31 cellular contexts compared by ENCODE assay signal in the genomic region with DNA sequence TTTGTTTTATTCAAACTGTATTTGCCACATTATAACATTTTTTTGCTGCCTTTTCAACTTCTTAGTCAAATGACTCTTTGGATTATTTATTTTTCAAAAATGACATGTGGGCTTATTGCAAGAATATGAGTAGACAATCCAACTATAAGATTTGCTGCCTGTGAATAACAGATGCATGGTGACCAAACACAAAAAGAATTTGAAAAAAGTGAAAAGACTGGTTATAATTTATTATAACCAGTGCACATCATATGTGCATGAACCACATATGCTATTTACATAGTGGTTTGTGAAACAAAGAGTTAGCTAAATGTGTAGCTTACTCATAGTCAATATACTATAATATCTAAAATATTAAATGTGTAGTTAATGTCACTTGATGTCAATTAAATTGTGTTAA.
"Had no signal": no experiment of that assay in that cellular context is flagged by ENCODE, and none has a peak within 500 bp of the region (broad histone marks: within the 10 kb centered on the region; RNA-seq: fewer than 3 reads in every experiment).

No MANE protein-coding gene starts in this region.

- FAIRE-seq: keratinocyte, pancreas had no signal

- H3K27ac Mint-ChIP-seq: activated CD4-positive, alpha-beta memory T cell treated with anti-CD3 and anti-CD28 coated beads, Interleukin-2, amount 10 ng/mL, durations not matched to agents 7 days and 5 days; activated CD4-positive, alpha-beta T cell treated with anti-CD3 and anti-CD28 coated beads, Interleukin-2, amount 10 ng/mL, durations not matched to agents 24 days and 14 days; activated naive CD4-positive, alpha-beta T cell treated with anti-CD3 and anti-CD28 coated beads, Interleukin-2, amount 10 ng/mL, durations not matched to agents 7 days and 5 days; activated naive CD8-positive, alpha-beta T cell treated with anti-CD3 and anti-CD28 coated beads, Interleukin-2, amount 50 U/mL, for 24 hours; activated T-cell treated with anti-CD3 and anti-CD28 coated beads, Interleukin-2, amount 50 U/mL, for 72 hours; endodermal cell; memory B cell; natural killer cell treated with Interleukin-12 subunit alpha and Interleukin-12 subunit beta and Interleukin-15 and Interleukin-18, amount 100 ng/mL, for 72 hours; stimulated activated naive CD8-positive, alpha-beta T cell treated with anti-CD3 and anti-CD28 coated beads, Interleukin-15, Interleukin-2, amounts not matched to agents 100 ng/mL and 50 ng/mL, for 24 hours; T-cell; T-helper 2 cell treated with Interferon-gamma antibody and Interleukin-4, amounts not matched to agents 5 μg/mL and 100 μg/mL, for 36 hours had no signal

- H3K4me1 Mint-ChIP-seq: activated CD4-positive, alpha-beta memory T cell treated with anti-CD3 and anti-CD28 coated beads, Interleukin-2, amount 10 ng/mL, durations not matched to agents 7 days and 5 days; activated CD4-positive, alpha-beta T cell treated with anti-CD3 and anti-CD28 coated beads, Interleukin-2, amount 10 ng/mL, durations not matched to agents 24 days and 14 days; activated naive CD4-positive, alpha-beta T cell treated with anti-CD3 and anti-CD28 coated beads, Interleukin-2, amount 10 ng/mL, durations not matched to agents 7 days and 5 days; activated naive CD8-positive, alpha-beta T cell treated with anti-CD3 and anti-CD28 coated beads, Interleukin-2, amount 50 U/mL, for 24 hours; endodermal cell; memory B cell; T-cell had no signal

- H3K4me3 Mint-ChIP-seq: activated CD4-positive, alpha-beta memory T cell treated with anti-CD3 and anti-CD28 coated beads, Interleukin-2, amount 10 ng/mL, durations not matched to agents 7 days and 5 days; activated CD4-positive, alpha-beta T cell treated with anti-CD3 and anti-CD28 coated beads, Interleukin-2, amount 10 ng/mL, durations not matched to agents 24 days and 14 days; activated naive CD4-positive, alpha-beta T cell treated with anti-CD3 and anti-CD28 coated beads, Interleukin-2, amount 10 ng/mL, durations not matched to agents 7 days and 5 days; activated naive CD8-positive, alpha-beta T cell treated with anti-CD3 and anti-CD28 coated beads, Interleukin-2, amount 50 U/mL, for 24 hours; activated T-cell treated with anti-CD3 and anti-CD28 coated beads, Interleukin-2, amount 50 U/mL, for 72 hours; endodermal cell; memory B cell; natural killer cell treated with Interleukin-12 subunit alpha and Interleukin-12 subunit beta and Interleukin-15 and Interleukin-18, amount 100 ng/mL, for 72 hours; stimulated activated naive CD8-positive, alpha-beta T cell treated with anti-CD3 and anti-CD28 coated beads, Interleukin-15, Interleukin-2, amounts not matched to agents 100 ng/mL and 50 ng/mL, for 24 hours; T-cell; T-helper 2 cell treated with Interferon-gamma antibody and Interleukin-4, amounts not matched to agents 5 μg/mL and 100 μg/mL, for 36 hours had no signal

- ATAC-seq: activated CD4-positive, CD25-positive, alpha-beta regulatory T cell treated with anti-CD3 and anti-CD28 coated beads, Interleukin-2, amount 50 U/mL, for 24 hours; activated naive CD8-positive, alpha-beta T cell treated with anti-CD3 and anti-CD28 coated beads, Interleukin-2, amount 50 U/mL, for 24 hours; activated T-cell treated with anti-CD3 and anti-CD28 coated beads, Interleukin-2, amount 50 U/mL, for 72 hours; gastroesophageal sphincter; left colon; natural killer cell treated with Interleukin-12 subunit alpha and Interleukin-12 subunit beta and Interleukin-15 and Interleukin-18, amount 100 ng/mL, for 72 hours; pancreas; psoas muscle; T-cell; upper lobe of right lung had no signal

- H3K27ac ChIP-seq: breast epithelium, coronary artery, epithelial cell of prostate, gastroesophageal sphincter, pancreas, psoas muscle, right atrium auricular region, thyroid gland, upper lobe of right lung, VCaP had no signal

- H3K4me3 ChIP-seq: breast epithelium, coronary artery, gastroesophageal sphincter, pancreas, psoas muscle, right atrium auricular region, thyroid gland, upper lobe of right lung had no signal

- H3K36me3 ChIP-seq: gastroesophageal sphincter, pancreas, right atrium auricular region, thyroid gland, upper lobe of right lung had no signal

- DNase-seq: activated CD4-positive, alpha-beta memory T cell treated with anti-CD3 and anti-CD28 coated beads, Interleukin-2, amount 10 ng/mL, durations not matched to agents 7 days and 5 days; activated CD4-positive, alpha-beta T cell treated with anti-CD3 and anti-CD28 coated beads, Interleukin-2, amount 10 ng/mL, durations not matched to agents 24 days and 14 days; activated effector memory CD4-positive, alpha-beta T cell treated with anti-CD3 and anti-CD28 coated beads, Interleukin-2, amount 50 U/mL, for 16 hours; activated naive CD4-positive, alpha-beta T cell treated with anti-CD3 and anti-CD28 coated beads, Interleukin-2, amount 10 ng/mL, durations not matched to agents 7 days and 5 days; activated naive CD8-positive, alpha-beta T cell treated with anti-CD3 and anti-CD28 coated beads, Interleukin-2, amount 50 U/mL, for 24 hours; activated T-cell treated with anti-CD3 and anti-CD28 coated beads, Interleukin-2, amount 50 U/mL, for 72 hours; anterior cingulate cortex; endodermal cell; head of caudate nucleus; hypothalamus; left colon; pancreas; psoas muscle; stimulated activated CD4-positive, alpha-beta T cell treated with anti-CD3 and anti-CD28 coated beads, Interleukin-12 subunit alpha, Interleukin-12 subunit beta, amount 100 ng/mL, for 4 hours; stimulated activated CD4-positive, alpha-beta T cell treated with anti-CD3 and anti-CD28 coated beads, Interleukin-4, amount 100 ng/mL, for 4 hours; substantia nigra; T-cell; thyroid gland; upper lobe of right lung had no signal

- H3K27me3 ChIP-seq: breast epithelium, gastroesophageal sphincter, pancreas, right atrium auricular region, thyroid gland, upper lobe of right lung had no signal

- H3K27me3 Mint-ChIP-seq: activated CD4-positive, alpha-beta memory T cell treated with anti-CD3 and anti-CD28 coated beads, Interleukin-2, amount 10 ng/mL, durations not matched to agents 7 days and 5 days; activated CD4-positive, alpha-beta T cell treated with anti-CD3 and anti-CD28 coated beads, Interleukin-2, amount 10 ng/mL, durations not matched to agents 24 days and 14 days; activated naive CD4-positive, alpha-beta T cell treated with anti-CD3 and anti-CD28 coated beads, Interleukin-2, amount 10 ng/mL, durations not matched to agents 7 days and 5 days; activated naive CD8-positive, alpha-beta T cell treated with anti-CD3 and anti-CD28 coated beads, Interleukin-2, amount 50 U/mL, for 24 hours; memory B cell; natural killer cell treated with Interleukin-12 subunit alpha and Interleukin-12 subunit beta and Interleukin-15 and Interleukin-18, amount 100 ng/mL, for 72 hours; stimulated activated naive CD8-positive, alpha-beta T cell treated with anti-CD3 and anti-CD28 coated beads, Interleukin-15, Interleukin-2, amounts not matched to agents 100 ng/mL and 50 ng/mL, for 24 hours; T-cell had no signal

- H3K9me3 ChIP-seq: breast epithelium, gastroesophageal sphincter, pancreas, psoas muscle, right atrium auricular region, thyroid gland, upper lobe of right lung had no signal

- H3K36me3 Mint-ChIP-seq: activated naive CD4-positive, alpha-beta T cell treated with anti-CD3 and anti-CD28 coated beads, Interleukin-2, amount 10 ng/mL, durations not matched to agents 7 days and 5 days; memory B cell; natural killer cell treated with Interleukin-12 subunit alpha and Interleukin-12 subunit beta and Interleukin-15 and Interleukin-18, amount 100 ng/mL, for 72 hours; T-cell had no signal

- H3K4me1 ChIP-seq: breast epithelium, gastroesophageal sphincter, pancreas, psoas muscle, right atrium auricular region, thyroid gland, upper lobe of right lung had no signal

- H3K9me3 Mint-ChIP-seq: activated CD4-positive, alpha-beta memory T cell treated with anti-CD3 and anti-CD28 coated beads, Interleukin-2, amount 10 ng/mL, durations not matched to agents 7 days and 5 days had no signal
